Comparison of ENCODE assay signal across 13 cellular contexts in genomic region chr5:41735213-41735612, GRCh38.
A peak's percentile ranks its signal among the peaks of the same experiment; 100 is the strongest.
DNase-seq lines count a peak whose midpoint lies in the region; ATAC-seq and TF ChIP-seq lines count a peak whose summit lies in the region.
"Had no signal": no experiment of that assay in that cellular context is flagged by ENCODE, and none has a peak within 500 bp of the region (broad histone marks: within the 10 kb centered on the region; RNA-seq: fewer than 3 reads in every experiment).

No MANE protein-coding gene starts in this region.

- no peaks in the 10 kb centered on the region for H3K27me3 Mint-ChIP-seq in activated CD8-positive, alpha-beta T cell treated with anti-CD3 and anti-CD28 coated beads for 36 hours
- no peaks in the 10 kb centered on the region for H3K27me3 Mint-ChIP-seq in activated CD8-positive, alpha-beta T cell treated with anti-CD3 and anti-CD28 coated beads, Interleukin-2, amount 10 ng/mL, durations not matched to agents 7 days and 5 days (ENCODE audit: low read depth)
- H3K27me3 Mint-ChIP-seq: CD8-positive, alpha-beta memory T cell had no signal

- TF ChIP-seq CTCF in activated CD8-positive, alpha-beta T cell treated with anti-CD3 and anti-CD28 coated beads for 36 hours (IDR thresholded peaks at IDR 0.05): no peak

- H3K4me1 Mint-ChIP-seq in activated CD8-positive, alpha-beta T cell treated with anti-CD3 and anti-CD28 coated beads for 36 hours (ENCODE audit: low read depth): peaks cover 5% of the 10 kb centered on the region
- H3K4me1 Mint-ChIP-seq in activated CD8-positive, alpha-beta T cell treated with anti-CD3 and anti-CD28 coated beads, Interleukin-2, amount 10 ng/mL, durations not matched to agents 7 days and 5 days (ENCODE audit: low read depth): no peaks in the 10 kb centered on the region
- H3K4me1 Mint-ChIP-seq: CD8-positive, alpha-beta memory T cell had no signal

- H3K9me3 Mint-ChIP-seq in activated CD8-positive, alpha-beta T cell treated with anti-CD3 and anti-CD28 coated beads for 36 hours: peaks cover 3% of the 10 kb centered on the region
- no peaks in the 10 kb centered on the region for H3K9me3 Mint-ChIP-seq in activated CD8-positive, alpha-beta T cell treated with anti-CD3 and anti-CD28 coated beads, Interleukin-2, amount 10 ng/mL, durations not matched to agents 7 days and 5 days (ENCODE audit: insufficient read depth)
- H3K9me3 Mint-ChIP-seq: CD8-positive, alpha-beta memory T cell had no signal

- ATAC-seq in activated CD8-positive, alpha-beta T cell treated with anti-CD3 and anti-CD28 coated beads for 36 hours: peak; percentile 34
- ATAC-seq in activated CD8-positive, alpha-beta T cell treated with anti-CD3 and anti-CD28 coated beads, Interleukin-2, amount 10 ng/mL, durations not matched to agents 7 days and 5 days: no peak
- ATAC-seq in HG02588 (IDR thresholded peaks at IDR 0.05; ENCODE audit: unreplicated experiment) (peak; percentile 71), HG03135 (IDR thresholded peaks at IDR 0.05; ENCODE audit: unreplicated experiment) (peak; percentile 71)
- ATAC-seq: SK-N-SH treated with all-trans-retinoic acid at 6 μM for 48 hours had no signal

- no peak overlapping the region for H3K27ac Mint-ChIP-seq in activated CD8-positive, alpha-beta T cell treated with anti-CD3 and anti-CD28 coated beads for 36 hours
- H3K27ac Mint-ChIP-seq in activated CD8-positive, alpha-beta T cell treated with anti-CD3 and anti-CD28 coated beads, Interleukin-2, amount 10 ng/mL, durations not matched to agents 7 days and 5 days: no peak overlapping the region
- H3K27ac Mint-ChIP-seq: CD8-positive, alpha-beta memory T cell had no signal

- intact Hi-C loops in activated CD8-positive, alpha-beta T cell treated with anti-CD3 and anti-CD28 coated beads for 36 hours (cut with micrococcal nuclease): no loop called here

- no peak for DNase-seq in activated CD8-positive, alpha-beta T cell treated with anti-CD3 and anti-CD28 coated beads for 36 hours
- DNase-seq in activated CD8-positive, alpha-beta T cell treated with anti-CD3 and anti-CD28 coated beads, Interleukin-2, amount 10 ng/mL, durations not matched to agents 7 days and 5 days: no peak
- no peak for DNase-seq in NK-92 treated with Interleukin-12 subunit alpha and Interleukin-12 subunit beta, amount 100 ng/mL, for 24 hours (lab: John Stamatoyannopoulos, UW)
- DNase-seq in RKO (ENCODE audit: low spot score) (no peak), GM19238 (ENCODE audit: insufficient read length, low spot score) (no peak)
- no peak for DNase-seq in activated CD4-positive, alpha-beta T cell treated with anti-CD3 and anti-CD28 coated beads, Interleukin-2, amount 50 U/mL, for 48 hours
- DNase-seq: activated CD8-positive, alpha-beta memory T cell treated with anti-CD3 and anti-CD28 coated beads, Interleukin-2, amount 50 U/mL, for 48 hours; CD8-positive, alpha-beta memory T cell; NCI-H2081 treated with DMSO at 0.1 percent for 48 hours; posterior cingulate gyrus had no signal

- H3K4me3 Mint-ChIP-seq in activated CD8-positive, alpha-beta T cell treated with anti-CD3 and anti-CD28 coated beads for 36 hours: no peak overlapping the region
- H3K4me3 Mint-ChIP-seq in activated CD8-positive, alpha-beta T cell treated with anti-CD3 and anti-CD28 coated beads, Interleukin-2, amount 10 ng/mL, durations not matched to agents 7 days and 5 days: no peak overlapping the region

- peaks cover 75% of the 10 kb centered on the region for H3K36me3 Mint-ChIP-seq in activated CD8-positive, alpha-beta T cell treated with anti-CD3 and anti-CD28 coated beads for 36 hours (ENCODE audit: low read depth)
- H3K36me3 Mint-ChIP-seq in activated CD8-positive, alpha-beta T cell treated with anti-CD3 and anti-CD28 coated beads, Interleukin-2, amount 10 ng/mL, durations not matched to agents 7 days and 5 days (ENCODE audit: low read depth): peaks cover 61% of the 10 kb centered on the region

- CTCF ChIA-PET in activated CD8-positive, alpha-beta T cell treated with anti-CD3 and anti-CD28 coated beads for 36 hours (lab: Charles Lee): no interaction called here
- CTCF ChIA-PET in activated CD8-positive, alpha-beta T cell treated with anti-CD3 and anti-CD28 coated beads, Interleukin-2, amount 10 ng/mL, durations not matched to agents 7 days and 5 days (lab: Charles Lee): no interaction called here

- POLR2A ChIA-PET in activated CD8-positive, alpha-beta T cell treated with anti-CD3 and anti-CD28 coated beads for 36 hours (lab: Charles Lee): no interaction called here
- POLR2A ChIA-PET in activated CD8-positive, alpha-beta T cell treated with anti-CD3 and anti-CD28 coated beads, Interleukin-2, amount 10 ng/mL, durations not matched to agents 7 days and 5 days (lab: Charles Lee): interaction anchor here (1.0 kb wide), 1 partner anchor 127 kb away, joined by 3 read pairs; no protein-coding TSS in a partner anchor
